ENCODE assay signal across 12 cellular contexts in genomic region chr16:56422896-56423441, GRCh38. TPM values are rescaled to one million over a fixed set of nuclear protein-coding genes. Genes with fewer than 3 reads are reported as not detected.
DNase-seq lines count a peak whose midpoint lies in the region; ATAC-seq and TF ChIP-seq lines count a peak whose summit lies in the region.
"Had no signal": no experiment of that assay in that cellular context is flagged by ENCODE, and none has a peak within 500 bp of the region (broad histone marks: within the 10 kb centered on the region; RNA-seq: fewer than 3 reads in every experiment).

No MANE protein-coding gene starts in this region.

- H3K27me3 Mint-ChIP-seq in CD4-positive, CD25-positive, alpha-beta regulatory T cell: no peaks in the 10 kb centered on the region
- H3K27me3 Mint-ChIP-seq in naive thymus-derived CD8-positive, alpha-beta T cell: no peaks in the 10 kb centered on the region

- no peaks in the 10 kb centered on the region for H3K36me3 ChIP-seq in CD4-positive, CD25-positive, alpha-beta regulatory T cell (ENCODE audit: control insufficient read depth, insufficient read depth, low read length)
- H3K36me3 ChIP-seq in HAP-1 (replicated peaks) (no peaks in the 10 kb centered on the region; the same call in 1 of the 2 replicates), adipocyte (ENCODE audit: control insufficient read depth, insufficient read depth, low read length, severe bottlenecking) (no peaks in the 10 kb centered on the region), sigmoid colon (no peaks in the 10 kb centered on the region)

- TF ChIP-seq POLR2A in sigmoid colon (IDR thresholded peaks at IDR 0.05): no peak

- H3K36me3 Mint-ChIP-seq in CD4-positive, CD25-positive, alpha-beta regulatory T cell: peaks cover 5% of the 10 kb centered on the region
- H3K36me3 Mint-ChIP-seq in naive thymus-derived CD8-positive, alpha-beta T cell: no peaks in the 10 kb centered on the region

- TF ChIP-seq CTCF in sigmoid colon (IDR thresholded peaks at IDR 0.05): no peak

- H3K4me1 Mint-ChIP-seq in CD4-positive, CD25-positive, alpha-beta regulatory T cell: peaks cover 39 to 50% (median 48%) of the 10 kb centered on the region in 4 donors
- H3K4me1 Mint-ChIP-seq in naive thymus-derived CD8-positive, alpha-beta T cell: peaks cover 30 to 50% (median 46%) of the 10 kb centered on the region in 4 donors

- no peaks in the 10 kb centered on the region for H3K9me3 Mint-ChIP-seq in CD4-positive, CD25-positive, alpha-beta regulatory T cell
- no peaks in the 10 kb centered on the region for H3K9me3 Mint-ChIP-seq in naive thymus-derived CD8-positive, alpha-beta T cell

- POLR2A ChIA-PET in naive thymus-derived CD8-positive, alpha-beta T cell (lab: Charles Lee): no interaction called here

- intact Hi-C loops in sigmoid colon (cut with DNase I): loop anchor here (10.0 kb wide), 1 partner anchor 182 kb away; the partner anchor contains the start of gene MT2A

- no peaks in the 10 kb centered on the region for H3K27me3 ChIP-seq in CD4-positive, CD25-positive, alpha-beta regulatory T cell (ENCODE audit: control insufficient read depth, insufficient read depth, low read length)
- no peaks in the 10 kb centered on the region for H3K27me3 ChIP-seq in HAP-1 (ENCODE audit: low read depth)
- no peaks in the 10 kb centered on the region for H3K27me3 ChIP-seq in adipocyte (replicated peaks; ENCODE audit: control insufficient read depth, insufficient read depth, low read length)
- H3K27me3 ChIP-seq in sigmoid colon: no peaks in the 10 kb centered on the region

- H3K27ac ChIP-seq in CD4-positive, CD25-positive, alpha-beta regulatory T cell (ENCODE audit: insufficient read depth, low read length, poor library complexity, severe bottlenecking): no peak overlapping the region
- H3K27ac ChIP-seq in sigmoid colon: no peak overlapping the region

- peak overlapping the region in 2 of 3 donors; percentile 57 to 69 for H3K27ac Mint-ChIP-seq in CD4-positive, CD25-positive, alpha-beta regulatory T cell
- H3K27ac Mint-ChIP-seq in naive thymus-derived CD8-positive, alpha-beta T cell: peak overlapping the region in 7 of 10 donors; percentile 1 to 87 (median 36)

- H3K9ac ChIP-seq in adipocyte (ENCODE audit: low read length): peak overlapping the region; percentile 80

- no peaks in the 10 kb centered on the region for H3K9me3 ChIP-seq in CD4-positive, CD25-positive, alpha-beta regulatory T cell (ENCODE audit: control insufficient read depth in 2 of 2, low read length in 2 of 2)
- H3K9me3 ChIP-seq in HAP-1: no peaks in the 10 kb centered on the region
- no peaks in the 10 kb centered on the region for H3K9me3 ChIP-seq in adipocyte (ENCODE audit: control insufficient read depth, low read length)
- no peaks in the 10 kb centered on the region for H3K9me3 ChIP-seq in sigmoid colon

- in situ Hi-C loops in HAP-1 (cut with MboI; ENCODE audit: low sequenced_read_pairs): no loop called here

- H3K4me3 Mint-ChIP-seq in CD4-positive, CD25-positive, alpha-beta regulatory T cell: peak overlapping the region; percentile 66 to 95 (median 84)
- peak overlapping the region in 9 of 10 donors; percentile 3 to 98 (median 61) for H3K4me3 Mint-ChIP-seq in naive thymus-derived CD8-positive, alpha-beta T cell

- no peak for TF ChIP-seq EP300 in sigmoid colon (IDR thresholded peaks at IDR 0.05)

- DNase-seq in CD4-positive, CD25-positive, alpha-beta regulatory T cell: no peak
- DNase-seq in HAP-1 (ENCODE audit: low spot score in 2 of 2) (peak; percentile 56 to 58), adipocyte (ENCODE audit: low read depth) (no peak), NCI-H510A treated with DMSO at 0.1 percent for 48 hours (lab: John Stamatoyannopoulos, UW) (no peak), sigmoid colon (no peak)
- DNase-seq in naive thymus-derived CD8-positive, alpha-beta T cell: no peak
- DNase-seq: activated CD4-positive, CD25-positive, alpha-beta regulatory T cell; DMS 273 treated with DMSO at 0.1 percent for 48 hours; NCI-H1436 had no signal

- 82 to 84% methylated on average over 4 of the region's 4 CpGs for WGBS in sigmoid colon, 2 donors

- ATAC-seq in CD4-positive, CD25-positive, alpha-beta regulatory T cell (ENCODE audit: low read depth in 2 of 2): no peak
- ATAC-seq in naive thymus-derived CD8-positive, alpha-beta T cell: no peak
- ATAC-seq in HG02884 (IDR thresholded peaks at IDR 0.05; ENCODE audit: unreplicated experiment) (no peak), HG03460 (IDR thresholded peaks at IDR 0.05; ENCODE audit: unreplicated experiment) (no peak)
- ATAC-seq: sciatic nerve had no signal

- peak overlapping the region; percentile 94 for H3K4me3 ChIP-seq in CD4-positive, CD25-positive, alpha-beta regulatory T cell (ENCODE audit: low read depth, low read length)
- H3K4me3 ChIP-seq in HAP-1: peak overlapping the region; percentile 49
- peak overlapping the region; percentile 89 for H3K4me3 ChIP-seq in adipocyte (ENCODE audit: low read length)
- H3K4me3 ChIP-seq in sigmoid colon: no peak overlapping the region

- peaks cover 29% of the 10 kb centered on the region for H3K4me1 ChIP-seq in CD4-positive, CD25-positive, alpha-beta regulatory T cell (ENCODE audit: control insufficient read depth, insufficient read depth, low read length, poor library complexity, severe bottlenecking)
- H3K4me1 ChIP-seq in HAP-1 (peaks cover 41% of the 10 kb centered on the region), adipocyte (ENCODE audit: control insufficient read depth, insufficient read depth, low read length) (peaks cover 28% of the 10 kb centered on the region), sigmoid colon (peaks cover 0 to 56% (median 34%) of the 10 kb centered on the region in 4 donors)

RNA-seq across cellular contexts. Expression of gene AMFR, which starts 2.4 kb away (rescaled TPM):
- 77.3 TPM for total RNA-seq in CD4-positive, CD25-positive, alpha-beta regulatory T cell
- polyA plus RNA-seq in CD4-positive, CD25-positive, alpha-beta regulatory T cell: 10 to 100 TPM; 21.1 to 60.4 (median 44.0) TPM
- 10 to 100 TPM; 74.0 to 83.0 TPM for total RNA-seq in naive thymus-derived CD8-positive, alpha-beta T cell
- 10 to 100 TPM; 24.2 to 38.4 (median 36.2) TPM for polyA plus RNA-seq in naive thymus-derived CD8-positive, alpha-beta T cell
- total RNA-seq in sigmoid colon: 100 to 1,000 TPM; 111 to 201 (median 149) TPM
- 10 to 100 TPM; 22.4 to 60.0 (median 24.6) TPM for polyA plus RNA-seq in sigmoid colon

RNA-seq across cellular contexts. Expression of gene NUDT21, which starts 28.2 kb away (rescaled TPM):
- total RNA-seq in CD4-positive, CD25-positive, alpha-beta regulatory T cell: 111 TPM
- polyA plus RNA-seq in CD4-positive, CD25-positive, alpha-beta regulatory T cell: 100 to 1,000 TPM in 3 of 4 donors, 10 to 100 TPM in 1; 91.9 to 128 (median 104) TPM
- total RNA-seq in naive thymus-derived CD8-positive, alpha-beta T cell: 100 to 1,000 TPM; 111 to 118 TPM
- 10 to 100 TPM; 55.5 to 74.1 (median 71.8) TPM for polyA plus RNA-seq in naive thymus-derived CD8-positive, alpha-beta T cell
- 10 to 100 TPM; 40.4 to 51.7 (median 45.5) TPM for total RNA-seq in sigmoid colon
- polyA plus RNA-seq in sigmoid colon: 10 to 100 TPM; 33.0 to 47.3 (median 33.8) TPM

RNA-seq across cellular contexts. Expression of gene OGFOD1, which starts 28.4 kb away (rescaled TPM):
- 22.7 TPM for total RNA-seq in CD4-positive, CD25-positive, alpha-beta regulatory T cell
- polyA plus RNA-seq in CD4-positive, CD25-positive, alpha-beta regulatory T cell: 10 to 100 TPM; 80.9 to 96.4 (median 85.7) TPM
- total RNA-seq in naive thymus-derived CD8-positive, alpha-beta T cell: 10 to 100 TPM; 48.0 to 55.0 TPM
- 100 to 1,000 TPM in 2 of 3 donors, 10 to 100 TPM in 1; 94.1 to 109 (median 103) TPM for polyA plus RNA-seq in naive thymus-derived CD8-positive, alpha-beta T cell
- total RNA-seq in sigmoid colon: 10 to 100 TPM; 13.6 to 34.1 (median 19.7) TPM
- polyA plus RNA-seq in sigmoid colon: 10 to 100 TPM in 1 of 3 donors, 1 to 10 TPM in 2; 6.6 to 15.8 (median 9.0) TPM

Comparison
In these comparisons a context has a peak if more than half of its experiments do, and no peak if none do; other contexts are left out.
1. DNase-seq: peak in HAP-1 (2 of 2); none in CD4-positive, CD25-positive, alpha-beta regulatory T cell (0 of 3), adipocyte (single experiment), naive thymus-derived CD8-positive, alpha-beta T cell (0 of 10), NCI-H510A treated with DMSO at 0.1 percent for 48 hours (single experiment) and sigmoid colon (single experiment).
2. H3K4me3 ChIP-seq: peak in CD4-positive, CD25-positive, alpha-beta regulatory T cell (single experiment), HAP-1 (single experiment) and adipocyte (single experiment); none in sigmoid colon (0 of 4).